ENCODE assay signal across 8 cellular contexts in the genomic region with DNA sequence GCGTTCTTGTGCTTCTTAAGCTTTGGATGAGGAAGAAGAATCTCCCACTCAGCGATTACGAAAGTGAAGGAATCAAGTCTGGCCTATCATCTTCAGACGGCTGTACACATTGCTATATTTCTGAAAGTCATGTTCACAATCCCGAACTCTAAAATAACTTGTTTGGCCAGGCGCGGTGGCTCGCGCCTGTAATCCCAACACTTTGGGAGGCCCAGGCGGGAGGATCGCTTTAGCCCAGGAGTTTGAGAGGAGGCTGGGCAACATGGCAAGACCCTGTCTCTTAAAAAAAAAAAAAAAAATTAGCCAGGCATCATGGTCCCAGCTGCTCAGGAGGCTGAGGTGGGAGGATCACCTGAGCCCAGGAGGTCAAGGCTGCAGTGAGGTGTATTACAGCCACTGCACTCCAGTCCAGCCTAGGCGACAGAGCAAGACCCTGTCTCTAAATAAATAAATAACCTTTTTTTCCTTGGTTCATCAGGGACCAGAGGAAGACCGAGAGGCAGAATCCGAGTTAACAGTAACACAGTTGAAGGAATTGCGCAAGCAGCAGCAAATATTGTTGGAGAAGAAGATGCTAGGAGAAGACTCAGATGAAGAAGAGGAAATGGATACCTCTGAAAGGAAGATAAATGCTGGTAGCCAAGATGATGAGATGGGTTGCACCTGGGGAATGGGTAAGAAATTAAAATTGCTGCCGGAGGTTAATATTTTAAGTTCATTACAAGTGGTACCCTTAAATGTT. TPM values are rescaled to one million over a fixed set of nuclear protein-coding genes. Genes with fewer than 3 reads are reported as not detected.
DNase-seq lines count a peak whose midpoint lies in the region; ATAC-seq and TF ChIP-seq lines count a peak whose summit lies in the region.

No MANE protein-coding gene starts in this region.

- H3K4me2 ChIP-seq in H9 (ENCODE audit: insufficient read depth, insufficient read length, low read length) (peak overlapping the region; percentile 70), SU-DHL-6 (ENCODE audit: low read depth, low read length, poor library complexity, severe bottlenecking) (peak overlapping the region; percentile 88)

- no peak overlapping the region for H3K27ac Mint-ChIP-seq in H9

- H3K4ac ChIP-seq in H9 (ENCODE audit: low read depth, low read length) = no peak overlapping the region

- H3K4me3 Mint-ChIP-seq in H9 = peak overlapping the region; percentile 97 to 98

- peaks cover 18 to 54% (median 46%) of the 10 kb centered on the region in 3 experiments; a peak in 6 of 7 replicates for H3K36me3 Mint-ChIP-seq in H9 (ENCODE audit: insufficient read depth in 1 of 3, low read depth in 3 of 3)

- no peaks in the 10 kb centered on the region; the same call in 1 of the 2 replicates for H3K4me1 ChIP-seq in H9 (ENCODE audit: insufficient read depth, low read length)

- peaks cover 9 to 18% of the 10 kb centered on the region in 2 experiments for H3K4me1 Mint-ChIP-seq in H9

- H3K27me3 ChIP-seq in H9 (ENCODE audit: insufficient read depth, low read length) = no peaks in the 10 kb centered on the region
- no peaks in the 10 kb centered on the region for H3K27me3 ChIP-seq in SU-DHL-6 (ENCODE audit: low read length)

- no peak overlapping the region for H3K18ac ChIP-seq in H9 (ENCODE audit: insufficient read length, low read depth, low read length)

- WGBS in H9 (ENCODE audit: extremely low coverage, insufficient read length, low lambda C conversion rate) = no CpG with 5 or more reads among the region's 16 CpGs

- no peak overlapping the region for H2BK15ac ChIP-seq in H9 (ENCODE audit: low read depth, low read length)

- H2AK5ac ChIP-seq in H9 (ENCODE audit: insufficient read length, low read length) = no peak overlapping the region

- H3K4me3 ChIP-seq in SU-DHL-6 (ENCODE audit: insufficient read depth, low read length, poor library complexity, severe bottlenecking) (peak overlapping the region; percentile 89), fibroblast of villous mesenchyme (ENCODE audit: low read depth, low read length) (peak overlapping the region; percentile 98), skeletal muscle cell (ENCODE audit: low read depth, low read length) (peak overlapping the region; percentile 72)

- no peak for DNase-seq in H9
- DNase-seq in fibroblast of villous mesenchyme (ENCODE audit: low read depth) = no peak
- DNase-seq in skeletal muscle cell (ENCODE audit: low read depth) = no peak
- DNase-seq in SKM-1 treated with dmso at 0.1 percent for 144 hours (lab: John Stamatoyannopoulos, UW; ENCODE audit: unreplicated experiment) = no peak

- no peak overlapping the region for H2BK12ac ChIP-seq in H9 (ENCODE audit: insufficient read length, low read depth, low read length)

- H4K8ac ChIP-seq in H9 (replicated peaks; ENCODE audit: insufficient read length, low read depth, low read length) = no peak overlapping the region

- H3K23ac ChIP-seq in H9 (ENCODE audit: insufficient read length, low read depth, low read length) = no peak overlapping the region

- H3K27me3 Mint-ChIP-seq in H9 (ENCODE audit: low read depth) = no peaks in the 10 kb centered on the region

- H3K79me2 ChIP-seq in H9 (ENCODE audit: insufficient read depth, low read length) = 0 out of 2 replicates have a peak, but pooled peaks cover 2% of the 10 kb centered on the region
- H3K79me2 ChIP-seq in SU-DHL-6 (ENCODE audit: insufficient read depth, low read length) = peaks cover 35% of the 10 kb centered on the region

- no peak overlapping the region for H2BK5ac ChIP-seq in H9 (ENCODE audit: insufficient read length, low read length)

- H3K9me2 ChIP-seq in SU-DHL-6 (replicated peaks; ENCODE audit: insufficient read depth, low read length) = no peaks in the 10 kb centered on the region

- H3K14ac ChIP-seq in H9 (ENCODE audit: insufficient read depth, low read length) = no peak overlapping the region

- no peak overlapping the region for H2BK120ac ChIP-seq in H9 (ENCODE audit: low read depth, low read length, poor library complexity, severe bottlenecking)

- no peak overlapping the region for H2BK20ac ChIP-seq in H9 (ENCODE audit: low read depth, low read length, poor library complexity, severe bottlenecking)

- no peak overlapping the region for H4K91ac ChIP-seq in H9 (ENCODE audit: insufficient read length, low read depth, low read length)

- H3K23me2 ChIP-seq in H9 (ENCODE audit: insufficient read length, low read depth, low read length, poor library complexity, severe bottlenecking) = peaks cover 12% of the 10 kb centered on the region

- peaks cover 8% of the 10 kb centered on the region for H3K79me1 ChIP-seq in H9 (ENCODE audit: insufficient read depth, low read depth, low read length, poor library complexity, severe bottlenecking)

- H4K20me1 ChIP-seq in H9 (ENCODE audit: control insufficient read depth, insufficient read depth, insufficient read length) (peaks cover 3% of the 10 kb centered on the region), SU-DHL-6 (ENCODE audit: low read depth, low read length) (no peaks in the 10 kb centered on the region)

- peaks cover 16% of the 10 kb centered on the region; the same call in 1 of the 2 replicates for H3K36me3 ChIP-seq in SU-DHL-6 (ENCODE audit: low read length)

- ATAC-seq in HG02884 (IDR thresholded peaks at IDR 0.05; ENCODE audit: unreplicated experiment) = no peak
- ATAC-seq in GM21423 (IDR thresholded peaks at IDR 0.05; ENCODE audit: unreplicated experiment) = no peak
- ATAC-seq in GM21367 (IDR thresholded peaks at IDR 0.05; ENCODE audit: unreplicated experiment) = no peak

- no peak overlapping the region for H3K56ac ChIP-seq in H9 (ENCODE audit: insufficient read length, low read depth, low read length)

- H3K9ac ChIP-seq in H9 (ENCODE audit: extremely low read depth, insufficient read length, low read length) = peak overlapping the region; percentile 66
- peak overlapping the region; percentile 63 for H3K9ac ChIP-seq in SU-DHL-6 (ENCODE audit: low read length)

- H3T11ph ChIP-seq in H9 (ENCODE audit: low read length) = no peak overlapping the region

- TF ChIP-seq CTCF in H9 (conservative IDR thresholded peaks at IDR 0.05) = no peak
- TF ChIP-seq CTCF in SU-DHL-6 (IDR thresholded peaks at IDR 0.05; ENCODE audit: insufficient read depth, low read length, poor library complexity, severe bottlenecking) = no peak
- no peak for TF ChIP-seq CTCF in fibroblast of villous mesenchyme (IDR thresholded peaks at IDR 0.05; ENCODE audit: insufficient read depth, low read depth, low read length)

- no peaks in the 10 kb centered on the region for H3K9me3 ChIP-seq in H9 (ENCODE audit: control insufficient read depth, low read depth, low read length)
- no peaks in the 10 kb centered on the region for H3K9me3 ChIP-seq in SU-DHL-6 (ENCODE audit: insufficient read depth, low read length)

- peak overlapping the region; percentile 75 for H4K5ac ChIP-seq in H9 (ENCODE audit: insufficient read length, low read depth, low read length)

- 0 out of 2 replicates have a peak, but pooled peaks cover 5% of the 10 kb centered on the region for H3F3A ChIP-seq in SU-DHL-6 (ENCODE audit: insufficient read depth)

- no peak overlapping the region for H2AFZ ChIP-seq in H9 (ENCODE audit: low read length)
- peak overlapping the region; percentile 98 for H2AFZ ChIP-seq in SU-DHL-6 (ENCODE audit: low read depth, low read length, severe bottlenecking)

- no peaks in the 10 kb centered on the region for H3K9me3 Mint-ChIP-seq in H9

- H3K27ac ChIP-seq in H9 (ENCODE audit: insufficient read length, low read depth, low read length) (no peak overlapping the region), SU-DHL-6 (ENCODE audit: low read depth, low read length) (no peak overlapping the region)

RNA-seq across cellular contexts. Expression of a gene that starts 1.1 kb away (rescaled TPM):
- 18.8 and 20.8 TPM in 2 replicates for total RNA-seq in H9 (2021)
- total RNA-seq in fibroblast of villous mesenchyme = 28.7 and 31.1 TPM in 2 replicates

RNA-seq across cellular contexts. Expression of a gene that starts 1.4 kb away (rescaled TPM):
- total RNA-seq in H9 (2021) (28.9 and 30.4 TPM in 2 replicates), fibroblast of villous mesenchyme (36.1 and 38.4 TPM in 2 replicates)

RNA-seq across cellular contexts. Expression of a gene that starts 35.9 kb away (rescaled TPM):
- total RNA-seq in H9 (2021) (45.5 and 48.5 TPM in 2 replicates), fibroblast of villous mesenchyme (34.5 and 35.0 TPM in 2 replicates)

RNA-seq across cellular contexts. Expression of a gene that starts 36.0 kb away (rescaled TPM):
- total RNA-seq in H9 (2021) = 1.2 and 1.6 TPM in 2 replicates
- total RNA-seq in fibroblast of villous mesenchyme = 1.3 and 1.9 TPM in 2 replicates
